24 cellular contexts compared by ENCODE assay signal in genomic region chr13:111514646-111515617, GRCh38.
DNase-seq lines count a peak whose midpoint lies in the region; ATAC-seq, FAIRE-seq and TF ChIP-seq lines count a peak whose summit lies in the region.
"Had no signal": no experiment of that assay in that cellular context is flagged by ENCODE, and none has a peak within 500 bp of the region (broad histone marks: within the 10 kb centered on the region; RNA-seq: fewer than 3 reads in every experiment).

No MANE protein-coding gene starts in this region.

- H3K27ac ChIP-seq in kidney (ENCODE audit: low read depth in 2 of 2, low read length in 2 of 2) (no peak overlapping the region), neuronal stem cell (replicated peaks; ENCODE audit: low read length) (no peak overlapping the region)
- H3K27ac ChIP-seq: C4-2B had no signal

- peaks cover 2% of the 10 kb centered on the region for H3K79me1 ChIP-seq in neuronal stem cell (ENCODE audit: low read depth, low read length)

- no peak overlapping the region for H2AFZ ChIP-seq in neuronal stem cell (ENCODE audit: low read length)

- no peak overlapping the region for H3K4me2 ChIP-seq in neuronal stem cell (ENCODE audit: insufficient read depth, low read length, poor library complexity, severe bottlenecking)

- no peak overlapping the region for H2BK12ac ChIP-seq in neuronal stem cell (ENCODE audit: low read length)

- no peaks in the 10 kb centered on the region for H3K9me3 ChIP-seq in kidney (ENCODE audit: control insufficient read depth in 1 of 2, low read length in 2 of 2)
- H3K9me3 ChIP-seq in neuronal stem cell (replicated peaks in 1 of 2; ENCODE audit: control insufficient read depth in 2 of 2, insufficient read depth in 1 of 2, low read depth in 1 of 2, low read length in 2 of 2): no peaks in the 10 kb centered on the region
- H3K9me3 ChIP-seq: MG63 had no signal

- H3K4me1 ChIP-seq in kidney (ENCODE audit: control insufficient read depth in 1 of 2, insufficient read depth in 1 of 2, low read depth in 1 of 2, low read length in 2 of 2): no peaks in the 10 kb centered on the region
- H3K4me1 ChIP-seq in neuronal stem cell (ENCODE audit: control insufficient read depth in 2 of 2, insufficient read depth in 1 of 2, low read depth in 1 of 2, low read length in 2 of 2): peaks cover 0 to 3% of the 10 kb centered on the region in 2 donors

- peak overlapping the region; percentile 88 for H3K18ac ChIP-seq in neuronal stem cell (ENCODE audit: low read length)

- no peak overlapping the region for H3K4ac ChIP-seq in neuronal stem cell (ENCODE audit: low read length)

- H3K36me3 ChIP-seq in kidney (ENCODE audit: control insufficient read depth in 1 of 2, insufficient read depth in 2 of 2, low read length in 2 of 2) (no peaks in the 10 kb centered on the region), neuronal stem cell (replicated peaks in 1 of 2; ENCODE audit: control insufficient read depth in 2 of 2, insufficient read depth in 2 of 2, low read length in 2 of 2) (peaks cover 0 to 2% of the 10 kb centered on the region in 2 donors)
- H3K36me3 ChIP-seq: MG63 had no signal

- intact Hi-C loops in kidney (cut with DNase I): no loop called here

- FAIRE-seq in kidney (lab: Jason Lieb, UNC): no peak
- FAIRE-seq: G401.6, GM18507, GM19239, H54, K562 had no signal

- H2BK5ac ChIP-seq in neuronal stem cell (ENCODE audit: low read length): no peak overlapping the region

- peak overlapping the region; percentile 14 for H3K14ac ChIP-seq in neuronal stem cell (ENCODE audit: low read length)

- H4K8ac ChIP-seq in neuronal stem cell (ENCODE audit: low read depth, low read length): no peak overlapping the region

- H3K23ac ChIP-seq in neuronal stem cell (ENCODE audit: low read depth, low read length, poor library complexity): peak overlapping the region; percentile 17

- TF ChIP-seq CTCF in kidney (IDR thresholded peaks at IDR 0.05; ENCODE audit: borderline replicate concordance, extremely low read depth, insufficient read depth): no peak

- WGBS in neuronal stem cell (ENCODE audit: extremely low coverage in 2 of 2, insufficient read length in 2 of 2, insufficient replicate concordance in 1 of 2), 2 donors: no CpG with 5 or more reads among the region's 25 CpGs

- H3K9ac ChIP-seq in kidney (ENCODE audit: low read length in 2 of 2) (no peak overlapping the region), neuronal stem cell (ENCODE audit: low read depth, low read length, poor library complexity) (no peak overlapping the region)

- peak; percentile 43 for DNase-seq in activated effector memory CD4-positive, alpha-beta T cell treated with anti-CD3 and anti-CD28 coated beads, Interleukin-2, amount 50 U/mL, for 16 hours
- DNase-seq in activated effector memory CD4-positive, alpha-beta T cell treated with Interleukin-2 at 50 U/mL for 16 hours: no peak
- peak; percentile 64 for DNase-seq in kidney
- no peak for DNase-seq in neuronal stem cell (ENCODE audit: low spot score)
- no peak for DNase-seq in hippocampal formation (lab: John Stamatoyannopoulos, UW)
- no peak for DNase-seq in NCI-H1092 (lab: John Stamatoyannopoulos, UW)
- no peak for DNase-seq in left lobe of liver (ENCODE audit: low spot score)
- DNase-seq: 8988T; CD8-positive, alpha-beta memory T cell; HFFc6; MG63; NCI-H1417 treated with DMSO at 0.1 percent for 48 hours; NCI-H187; NCI-H446 treated with DMSO at 0.1 percent for 48 hours; NCI-H526 treated with DMSO at 0.1 percent for 48 hours; OCI-M1; Right ventricle myocardium superior had no signal

- peak overlapping the region; percentile 77 for H2AK5ac ChIP-seq in neuronal stem cell (ENCODE audit: low read depth, low read length)

- H2BK15ac ChIP-seq in neuronal stem cell (ENCODE audit: low read length): peak overlapping the region; percentile 56

- no peak overlapping the region for H4K91ac ChIP-seq in neuronal stem cell (ENCODE audit: low read depth, low read length, poor library complexity)

- H2BK120ac ChIP-seq in neuronal stem cell (ENCODE audit: low read depth, low read length): no peak overlapping the region

- H3K27me3 ChIP-seq in neuronal stem cell (ENCODE audit: control insufficient read depth in 3 of 3, insufficient read depth in 3 of 3, low read depth in 1 of 3, low read length in 3 of 3): peaks cover 0 to 3% (median 0%) of the 10 kb centered on the region in 3 experiments
- H3K27me3 ChIP-seq: MG63 had no signal

- ATAC-seq in HG02970 (IDR thresholded peaks at IDR 0.05; ENCODE audit: low FRiP score, unreplicated experiment): no peak
- ATAC-seq in left lobe of liver: no peak
- ATAC-seq: K562 had no signal

- no peak overlapping the region for H3K4me3 ChIP-seq in kidney (ENCODE audit: low read length in 2 of 2)
- peak overlapping the region in 1 of 2 donors; percentile 19 for H3K4me3 ChIP-seq in neuronal stem cell (ENCODE audit: low read length in 2 of 2)
- H3K4me3 ChIP-seq: K562, MG63 had no signal

Comparison
In these comparisons a context has a peak if more than half of its experiments do, and no peak if none do; other contexts are left out.
1. DNase-seq: peak in activated effector memory CD4-positive, alpha-beta T cell treated with anti-CD3 and anti-CD28 coated beads, Interleukin-2, amount 50 U/mL, for 16 hours (single experiment) and kidney (single experiment); none in activated effector memory CD4-positive, alpha-beta T cell treated with Interleukin-2 at 50 U/mL for 16 hours (single experiment), neuronal stem cell (single experiment), hippocampal formation (0 of 2), NCI-H1092 (single experiment) and left lobe of liver (single experiment).